8 cellular contexts compared by ENCODE assay signal in genomic region chr1:10514490-10515235, GRCh38. TPM values are rescaled to one million over a fixed set of nuclear protein-coding genes. Genes with fewer than 3 reads are reported as not detected.
DNase-seq lines count a peak whose midpoint lies in the region; ATAC-seq and TF ChIP-seq lines count a peak whose summit lies in the region.

No MANE protein-coding gene starts in this region.

- H2BK20ac ChIP-seq in H9 (ENCODE audit: low read depth, low read length, poor library complexity, severe bottlenecking): no peak overlapping the region

- no peak overlapping the region for H2BK12ac ChIP-seq in H9 (ENCODE audit: insufficient read length, low read depth, low read length)

- H2AFZ ChIP-seq in H9 (ENCODE audit: low read length): no peak overlapping the region

- no peaks in the 10 kb centered on the region for H4K20me1 ChIP-seq in H9 (ENCODE audit: control insufficient read depth, insufficient read depth, insufficient read length)

- no peak overlapping the region for H3K4me2 ChIP-seq in H9 (ENCODE audit: insufficient read depth, insufficient read length, low read length)

- no peak overlapping the region for H3K4ac ChIP-seq in H9 (ENCODE audit: low read depth, low read length)

- peak; percentile 36 for DNase-seq in CD1c-positive myeloid dendritic cell (ENCODE audit: extremely low spot score)
- no peak for DNase-seq in H9
- peak; percentile 85 for DNase-seq in NCI-H82 (lab: John Stamatoyannopoulos, UW)
- DNase-seq in colonic mucosa: no peak
- DNase-seq in osteocyte (ENCODE audit: extremely low spot score, unreplicated experiment): no peak
- DNase-seq in omental fat pad (ENCODE audit: low spot score): no peak

- ATAC-seq in omental fat pad (ENCODE audit: low FRiP score) (no peak), GM19467 (IDR thresholded peaks at IDR 0.05; ENCODE audit: unreplicated experiment) (no peak), HG03354 (IDR thresholded peaks at IDR 0.05; ENCODE audit: poor library complexity, severe bottlenecking, unreplicated experiment) (no peak)

- no peak overlapping the region for H3K9ac ChIP-seq in H9 (ENCODE audit: extremely low read depth, insufficient read length, low read length)
- H3K9ac ChIP-seq in colonic mucosa (ENCODE audit: low read depth in 2 of 2, low read length in 2 of 2): no peak overlapping the region

- no peak overlapping the region for H3T11ph ChIP-seq in H9 (ENCODE audit: low read length)

- H2BK5ac ChIP-seq in H9 (ENCODE audit: insufficient read length, low read length): no peak overlapping the region

- no peaks in the 10 kb centered on the region for H3K27me3 Mint-ChIP-seq in H9 (ENCODE audit: low read depth)
- no peaks in the 10 kb centered on the region for H3K27me3 Mint-ChIP-seq in osteocyte (ENCODE audit: unreplicated experiment)

- H3K27ac Mint-ChIP-seq in H9 (peak overlapping the region in 1 of 3 experiments; percentile 33; a peak in 2 of 7 replicates), osteocyte (ENCODE audit: unreplicated experiment) (no peak overlapping the region)

- peaks cover 0 to 1% (median 1%) of the 10 kb centered on the region in 3 experiments; a peak in 3 of 7 replicates for H3K36me3 Mint-ChIP-seq in H9 (ENCODE audit: insufficient read depth in 1 of 3, low read depth in 3 of 3)
- H3K36me3 Mint-ChIP-seq in osteocyte (ENCODE audit: unreplicated experiment): peaks cover 2% of the 10 kb centered on the region

- H3K4me1 Mint-ChIP-seq in H9 (peaks cover 49 to 64% of the 10 kb centered on the region in 2 experiments), osteocyte (ENCODE audit: unreplicated experiment) (peaks cover 63% of the 10 kb centered on the region)

- TF ChIP-seq CTCF in H9 (conservative IDR thresholded peaks at IDR 0.05) (peak; percentile 80), colonic mucosa (IDR thresholded peaks at IDR 0.05) (peak; percentile 21), osteocyte (IDR thresholded peaks at IDR 0.05) (peak; percentile 65), omental fat pad (IDR thresholded peaks at IDR 0.05) (no peak)

- peak overlapping the region; percentile 53; the same call in 1 of the 2 replicates for H2BK15ac ChIP-seq in H9 (ENCODE audit: low read depth, low read length)

- H3K4me1 ChIP-seq in H9 (ENCODE audit: insufficient read depth, low read length): peaks cover 13% of the 10 kb centered on the region; the same call in 1 of the 2 replicates
- H3K4me1 ChIP-seq in colonic mucosa: peaks cover 13% of the 10 kb centered on the region

- H3K23ac ChIP-seq in H9 (ENCODE audit: insufficient read length, low read depth, low read length): no peak overlapping the region

- H3K56ac ChIP-seq in H9 (ENCODE audit: insufficient read length, low read depth, low read length): no peak overlapping the region

- H3K9me3 ChIP-seq in H9 (ENCODE audit: control insufficient read depth, low read depth, low read length) (no peaks in the 10 kb centered on the region), colonic mucosa (no peaks in the 10 kb centered on the region)

- WGBS in H9 (ENCODE audit: extremely low coverage, insufficient read length, low lambda C conversion rate): no CpG with 5 or more reads among the region's 8 CpGs

- H4K5ac ChIP-seq in H9 (ENCODE audit: insufficient read length, low read depth, low read length): no peak overlapping the region

- H3K9me3 Mint-ChIP-seq in H9: no peaks in the 10 kb centered on the region
- no peaks in the 10 kb centered on the region for H3K9me3 Mint-ChIP-seq in osteocyte (ENCODE audit: unreplicated experiment)

- no peak overlapping the region for H3K18ac ChIP-seq in H9 (ENCODE audit: insufficient read length, low read depth, low read length)

- H3K23me2 ChIP-seq in H9 (ENCODE audit: insufficient read length, low read depth, low read length, poor library complexity, severe bottlenecking): no peaks in the 10 kb centered on the region

- H3K79me2 ChIP-seq in H9 (ENCODE audit: insufficient read depth, low read length): peaks cover 7% of the 10 kb centered on the region; the same call in 1 of the 2 replicates

- no peak overlapping the region for H2BK120ac ChIP-seq in H9 (ENCODE audit: low read depth, low read length, poor library complexity, severe bottlenecking)

- H3K27me3 ChIP-seq in H9 (ENCODE audit: insufficient read depth, low read length) (no peaks in the 10 kb centered on the region), colonic mucosa (no peaks in the 10 kb centered on the region)

- H3K79me1 ChIP-seq in H9 (ENCODE audit: insufficient read depth, low read depth, low read length, poor library complexity, severe bottlenecking): peaks cover 7% of the 10 kb centered on the region

- no peak overlapping the region for H2AK5ac ChIP-seq in H9 (ENCODE audit: insufficient read length, low read length)

- no peak overlapping the region for H3K14ac ChIP-seq in H9 (ENCODE audit: insufficient read depth, low read length)

- no peaks in the 10 kb centered on the region for H3K36me3 ChIP-seq in colonic mucosa

- H4K91ac ChIP-seq in H9 (ENCODE audit: insufficient read length, low read depth, low read length): no peak overlapping the region

- no peak overlapping the region for H4K8ac ChIP-seq in H9 (replicated peaks; ENCODE audit: insufficient read length, low read depth, low read length)

- H3K4me3 ChIP-seq in colonic mucosa: no peak overlapping the region

- H3K27ac ChIP-seq in H9 (ENCODE audit: insufficient read length, low read depth, low read length) (no peak overlapping the region), colonic mucosa (no peak overlapping the region)

- intact Hi-C loops in colonic mucosa (cut with DNase I): no loop called here

- H3K4me3 Mint-ChIP-seq in H9 (no peak overlapping the region), osteocyte (ENCODE audit: unreplicated experiment) (no peak overlapping the region)

RNA-seq across cellular contexts. Expression of gene PEX14, which starts 39.9 kb away (rescaled TPM):
- total RNA-seq in H9 (2021): 20.7 and 23.9 TPM in 2 replicates
- 10 to 100 TPM; 19.5 to 29.3 TPM for total RNA-seq in colonic mucosa
- 22.2 and 23.8 TPM in 2 replicates for total RNA-seq in osteocyte
- 10 to 100 TPM; 10.6 to 19.6 (median 13.9) TPM for total RNA-seq in omental fat pad

RNA-seq across cellular contexts. Expression of gene DFFA, which starts 42.3 kb away (rescaled TPM):
- total RNA-seq in H9 (2021): 94.1 and 98.2 TPM in 2 replicates
- total RNA-seq in colonic mucosa: 10 to 100 TPM; 19.2 to 38.0 TPM
- total RNA-seq in osteocyte: 39.6 and 39.8 TPM in 2 replicates
- total RNA-seq in omental fat pad: 10 to 100 TPM; 17.8 to 27.2 (median 21.6) TPM

Comparison
In these comparisons a context has a peak if more than half of its experiments do, and no peak if none do; other contexts are left out.
1. DNase-seq: peak in CD1c-positive myeloid dendritic cell (single experiment) and NCI-H82 (single experiment); none in H9 (single experiment), colonic mucosa (single experiment), osteocyte (single experiment) and omental fat pad (single experiment).
2. CTCF ChIP-seq: peak in H9 (single experiment), colonic mucosa (single experiment) and osteocyte (single experiment); none in omental fat pad (0 of 3).